In genomic region chr17:82406131-82406671, GRCh38 we compare ENCODE assay signal across 32 cellular contexts. TPM values are rescaled to one million over a fixed set of nuclear protein-coding genes. Genes with fewer than 3 reads are reported as not detected.
"Had no signal": no experiment of that assay in that cellular context is flagged by ENCODE, and none has a peak within 500 bp of the region (broad histone marks: within the 10 kb centered on the region; RNA-seq: fewer than 3 reads in every experiment).

No MANE protein-coding gene starts in this region.

- H3K27me3 ChIP-seq: ascending aorta, cardiac muscle cell had no signal

- H3K9me3 ChIP-seq: ascending aorta had no signal

- H3K27ac ChIP-seq: ascending aorta, cardiac muscle cell, VCaP had no signal

- ATAC-seq: activated CD8-positive, alpha-beta T cell treated with anti-CD3 and anti-CD28 coated beads for 36 hours; activated naive CD8-positive, alpha-beta T cell treated with anti-CD3 and anti-CD28 coated beads, Interleukin-2, amount 50 U/mL, for 24 hours had no signal

- FAIRE-seq: bronchial epithelial cell, TTC549 had no signal

- H3K36me3 ChIP-seq: cardiac muscle cell had no signal

- H3K4me3 ChIP-seq: ascending aorta, cardiac muscle cell had no signal

- DNase-seq: activated B cell treated with CpG ODN at 0.5 μM for 24 hours; activated CD4-positive, alpha-beta memory T cell treated with anti-CD3 and anti-CD28 coated beads for 36 hours; activated CD4-positive, alpha-beta T cell treated with anti-CD3 and anti-CD28 coated beads for 4 hours; activated CD4-positive, alpha-beta T cell treated with anti-CD3 and anti-CD28 coated beads, Interleukin-2, amount 10 ng/mL, durations not matched to agents 24 days and 14 days; activated CD4-positive, alpha-beta T cell treated with anti-CD3 and anti-CD28 coated beads, Interleukin-2, amount 50 U/mL, for 1 hour; activated CD4-positive, alpha-beta T cell treated with anti-CD3 and anti-CD28 coated beads, Interleukin-2, amount 50 U/mL, for 4 hours; activated CD4-positive, CD25-positive, alpha-beta regulatory T cell treated with anti-CD3 and anti-CD28 coated beads, Interleukin-2, amount 50 U/mL, for 72 hours; activated CD8-positive, alpha-beta memory T cell treated with anti-CD3 and anti-CD28 coated beads, Interleukin-2, amount 50 U/mL, for 4 hours; activated CD8-positive, alpha-beta T cell treated with anti-CD3 and anti-CD28 coated beads for 36 hours; activated effector memory CD4-positive, alpha-beta T cell treated with Interleukin-2 at 50 U/mL for 16 hours; activated gamma-delta T cell; activated naive CD4-positive, alpha-beta T cell treated with anti-CD3 and anti-CD28 coated beads, Interleukin-2, amount 10 ng/mL, durations not matched to agents 7 days and 5 days; activated naive CD4-positive, alpha-beta T cell treated with Interleukin-2 at 50 U/mL for 16 hours; activated naive CD8-positive, alpha-beta T cell treated with anti-CD3 and anti-CD28 coated beads, Interleukin-2, amount 10 ng/mL, durations not matched to agents 7 days and 5 days; activated naive CD8-positive, alpha-beta T cell treated with anti-CD3 and anti-CD28 coated beads, Interleukin-2, amount 50 U/mL, for 24 hours; activated T-cell treated with anti-CD3 and anti-CD28 coated beads, Interleukin-2, amount 50 U/mL, for 24 hours; activated T-cell treated with anti-CD3 and anti-CD28 coated beads, Interleukin-2, amount 50 U/mL, for 48 hours; amygdala; anterior cingulate cortex; caudate nucleus; cerebellar nuclear complex; T-helper 1 cell; T-helper 2 cell; T-helper 9 cell had no signal

- H3K4me1 ChIP-seq: ascending aorta had no signal

RNA-seq across cellular contexts. Expression of gene UTS2R, which starts 34.6 kb away (rescaled TPM):
- total RNA-seq: activated B cell treated with CpG ODN at 0.5 μM for 24 hours; activated CD4-positive, alpha-beta memory T cell treated with anti-CD3 and anti-CD28 coated beads for 36 hours; activated CD8-positive, alpha-beta memory T cell treated with anti-CD3 and anti-CD28 coated beads for 36 hours; activated CD8-positive, alpha-beta T cell treated with anti-CD3 and anti-CD28 coated beads for 36 hours; activated naive CD8-positive, alpha-beta T cell treated with anti-CD3 and anti-CD28 coated beads, Interleukin-2, amount 10 ng/mL, durations not matched to agents 7 days and 5 days; activated T-helper 2 cell treated with anti-CD3 and anti-CD28 coated beads, Interferon-gamma antibody, Interleukin-2, Interleukin-4, amounts not matched to agents 10 μg/mL and 5 μg/mL and 100 μg/mL, durations not matched to agents 14 hours and 24 hours and 36 hours; ascending aorta; bronchial epithelial cell had no signal

RNA-seq across cellular contexts. Expression of gene TEX19, which starts 47.2 kb away (rescaled TPM):
- total RNA-seq: activated B cell treated with CpG ODN at 0.5 μM for 24 hours; activated CD4-positive, alpha-beta memory T cell treated with anti-CD3 and anti-CD28 coated beads for 36 hours; activated CD8-positive, alpha-beta memory T cell treated with anti-CD3 and anti-CD28 coated beads for 36 hours; activated CD8-positive, alpha-beta T cell treated with anti-CD3 and anti-CD28 coated beads for 36 hours; activated naive CD8-positive, alpha-beta T cell treated with anti-CD3 and anti-CD28 coated beads, Interleukin-2, amount 10 ng/mL, durations not matched to agents 7 days and 5 days; activated T-helper 2 cell treated with anti-CD3 and anti-CD28 coated beads, Interferon-gamma antibody, Interleukin-2, Interleukin-4, amounts not matched to agents 10 μg/mL and 5 μg/mL and 100 μg/mL, durations not matched to agents 14 hours and 24 hours and 36 hours; ascending aorta; bronchial epithelial cell had no signal
- polyA plus RNA-seq: adipose tissue, cardiac muscle cell had no signal
